ENCODE assay signal across 1 cellular context in genomic region chr15:69462493-69463181, GRCh38.
TF ChIP-seq lines count a peak whose summit lies in the region.

No MANE protein-coding gene starts in this region.

TF ChIP-seq in HepG2, 621 proteins besides CTCF, POLR2A, EP300 and RAD21 (continued from another document and continues in another):
- TF ChIP-seq DDIT3 (CRISPR knock-in tag; IDR thresholded peaks at IDR 0.05): no peak
- TF ChIP-seq ZNF704 (CRISPR knock-in tag; IDR thresholded peaks at IDR 0.05; ENCODE audit: borderline replicate concordance): no peak; the same call in 1 of the 2 replicates
- TF ChIP-seq AKNA (CRISPR knock-in tag; IDR thresholded peaks at IDR 0.05; ENCODE audit: borderline replicate concordance): no peak
- TF ChIP-seq ZBTB40 (IDR thresholded peaks at IDR 0.05): no peak
- peak; percentile 57; the same call in 1 of the 2 replicates for TF ChIP-seq ZBTB40 (CRISPR knock-in tag; IDR thresholded peaks at IDR 0.05)
- peak; percentile 35; the same call in 1 of the 2 replicates for TF ChIP-seq BRD4 (CRISPR knock-in tag; IDR thresholded peaks at IDR 0.05)
- TF ChIP-seq ZNF251 (CRISPR knock-in tag; IDR thresholded peaks at IDR 0.05): no peak
- no peak for TF ChIP-seq ZNF576 (CRISPR knock-in tag; IDR thresholded peaks at IDR 0.05)
- TF ChIP-seq ZNF672 (CRISPR knock-in tag; IDR thresholded peaks at IDR 0.05): no peak
- peak; percentile 37; the same call in 1 of the 2 replicates for TF ChIP-seq GATAD2A (CRISPR knock-in tag; IDR thresholded peaks at IDR 0.05)
- TF ChIP-seq TMF1 (CRISPR knock-in tag; IDR thresholded peaks at IDR 0.05; ENCODE audit: low read depth): no peak
- peak; percentile 73; the same call in 1 of the 2 replicates for TF ChIP-seq ZNF564 (CRISPR knock-in tag; IDR thresholded peaks at IDR 0.05)
- TF ChIP-seq LCORL (IDR thresholded peaks at IDR 0.05): no peak
- peak; percentile 68 for TF ChIP-seq LCORL (CRISPR knock-in tag; IDR thresholded peaks at IDR 0.05)
- TF ChIP-seq ZNF598 (CRISPR knock-in tag; IDR thresholded peaks at IDR 0.05; ENCODE audit: borderline replicate concordance): peak; percentile 77; the same call in 1 of the 2 replicates
- TF ChIP-seq SETDB1 (CRISPR knock-in tag; IDR thresholded peaks at IDR 0.05; ENCODE audit: borderline replicate concordance): no peak
- TF ChIP-seq BCL6 (CRISPR knock-in tag; IDR thresholded peaks at IDR 0.05): peak; percentile 68; the same call in 1 of the 2 replicates
- no peak for TF ChIP-seq ZSCAN21 (CRISPR knock-in tag; IDR thresholded peaks at IDR 0.05; ENCODE audit: borderline replicate concordance)
- TF ChIP-seq TFE3 (CRISPR knock-in tag; IDR thresholded peaks at IDR 0.05): no peak
- no peak for TF ChIP-seq ZBTB10 (CRISPR knock-in tag; IDR thresholded peaks at IDR 0.05; ENCODE audit: borderline replicate concordance)
- peak; percentile 92 for TF ChIP-seq RARA (CRISPR knock-in tag; IDR thresholded peaks at IDR 0.05)
- no peak for TF ChIP-seq PTBP1 (IDR thresholded peaks at IDR 0.05; ENCODE audit: low read depth, low read length, poor library complexity, severe bottlenecking)
- no peak; the same call in 1 of the 2 replicates for TF ChIP-seq ZNF567 (CRISPR knock-in tag; IDR thresholded peaks at IDR 0.05; ENCODE audit: borderline replicate concordance)
- no peak for TF ChIP-seq ZNF446 (CRISPR knock-in tag; IDR thresholded peaks at IDR 0.05)
- TF ChIP-seq HNRNPL (IDR thresholded peaks at IDR 0.05; ENCODE audit: low read depth, low read length): 0 out of 2 replicates have a peak, but pooled peaks have one; percentile 50
- no peak for TF ChIP-seq ZBTB2 (CRISPR knock-in tag; IDR thresholded peaks at IDR 0.05; ENCODE audit: low read depth)
- TF ChIP-seq ZFX (CRISPR knock-in tag; IDR thresholded peaks at IDR 0.05; ENCODE audit: low read depth): peak; percentile 66
- no peak for TF ChIP-seq RFX3 (CRISPR knock-in tag; IDR thresholded peaks at IDR 0.05)
- no peak for TF ChIP-seq MTF1 (CRISPR knock-in tag; IDR thresholded peaks at IDR 0.05)
- TF ChIP-seq MXI1 (IDR thresholded peaks at IDR 0.05; ENCODE audit: borderline replicate concordance, low read depth, low read length): peak; percentile 67; the same call in 1 of the 3 replicates
- TF ChIP-seq ATM (IDR thresholded peaks at IDR 0.05; ENCODE audit: borderline replicate concordance): no peak
- TF ChIP-seq ZFY (CRISPR knock-in tag; IDR thresholded peaks at IDR 0.05): peak; percentile 56; the same call in 1 of the 2 replicates
- peak; percentile 55 for TF ChIP-seq MED1 (CRISPR knock-in tag; IDR thresholded peaks at IDR 0.05)
- no peak for TF ChIP-seq ZNF44 (CRISPR knock-in tag; IDR thresholded peaks at IDR 0.05)
- no peak for TF ChIP-seq NKX3-1 (CRISPR knock-in tag; IDR thresholded peaks at IDR 0.05)
